In the genomic region with DNA sequence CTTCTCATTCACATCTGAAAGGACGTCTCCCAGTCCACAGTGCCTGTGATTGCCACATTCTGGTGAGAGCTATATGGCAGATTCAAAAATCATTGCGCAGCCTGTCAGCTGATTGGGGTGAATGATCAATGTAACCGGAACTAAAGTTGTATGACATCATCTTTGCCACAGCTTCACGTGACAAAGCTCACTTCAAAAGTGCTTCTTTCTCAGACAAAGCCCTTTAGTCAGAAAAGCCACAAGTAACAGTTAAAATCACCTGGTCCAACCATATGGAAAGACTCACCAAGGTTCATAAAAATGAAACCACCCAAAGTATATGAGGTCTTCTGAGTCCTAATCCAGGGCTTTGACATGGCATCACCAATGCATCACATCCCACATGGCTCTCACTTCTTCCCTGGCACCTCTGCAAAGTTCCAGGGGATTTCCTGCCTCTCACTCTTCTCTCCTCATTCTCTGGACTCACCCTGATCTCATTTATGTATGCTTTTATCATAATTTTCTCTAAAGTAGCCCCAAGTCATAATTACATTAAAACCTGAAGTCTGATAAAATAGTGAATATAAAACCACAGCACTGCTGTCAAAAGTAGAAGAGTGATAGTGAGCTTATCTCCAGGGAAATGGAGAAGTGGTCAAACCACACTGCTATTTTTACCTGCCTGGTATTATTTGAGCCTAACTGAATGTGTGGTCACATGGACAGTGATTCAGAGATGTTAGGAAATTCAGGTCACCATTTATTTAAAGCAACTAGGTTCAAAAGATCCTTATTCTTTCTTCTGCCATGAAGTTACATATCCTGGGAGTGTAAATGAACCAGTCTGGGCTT, we compare ENCODE assay signal across 8 cellular contexts.
A peak's percentile ranks its signal among the peaks of the same experiment; 100 is the strongest.
DNase-seq lines count a peak whose midpoint lies in the region; ATAC-seq, FAIRE-seq and TF ChIP-seq lines count a peak whose summit lies in the region.

No MANE protein-coding gene starts in this region.

- ATAC-seq in A549 (no peak), GM21367 (IDR thresholded peaks at IDR 0.05; ENCODE audit: unreplicated experiment) (peak; percentile 30), HG03575 (IDR thresholded peaks at IDR 0.05; ENCODE audit: extremely low read depth, insufficient number of reproducible peaks, low FRiP score, unreplicated experiment) (peak; percentile 24), foreskin keratinocyte (peak; percentile 79)
- ATAC-seq in stimulated activated memory B cell treated with anti-CD40 and anti-IgM and Interleukin-4, amounts not matched to agents 10 μg/mL and 1 μg/mL and 100 μg/mL, for 72 hours = peak; percentile 81

- CTCF ChIA-PET in A549 (lab: Yijun Ruan, JAX) = no interaction called here

- TF ChIP-seq RAD21 in A549 (conservative IDR thresholded peaks at IDR 0.05 in 1 of 2, IDR thresholded peaks at IDR 0.05 in 1 of 2) = no peak

- peak overlapping the region; percentile 98 for H3K27ac Mint-ChIP-seq in stimulated activated memory B cell treated with anti-CD40 and anti-IgM and Interleukin-4, amounts not matched to agents 10 μg/mL and 1 μg/mL and 100 μg/mL, for 72 hours

- no peak overlapping the region for H3K4me3 ChIP-seq in A549

- H3K4me1 ChIP-seq in A549 (no peaks in the 10 kb centered on the region), foreskin keratinocyte (peaks cover 6% of the 10 kb centered on the region)

- H3K27ac ChIP-seq in A549 (no peak overlapping the region), foreskin keratinocyte (no peak overlapping the region)

- no peaks in the 10 kb centered on the region for H3K27me3 ChIP-seq in foreskin keratinocyte

- FAIRE-seq in A549 (lab: Jason Lieb, UNC) = peak; percentile 18

- H3K4me2 ChIP-seq in A549 = no peak overlapping the region

- POLR2A ChIA-PET in A549 (lab: Yijun Ruan, JAX) = no interaction called here

- H3K27me3 Mint-ChIP-seq in stimulated activated memory B cell treated with anti-CD40 and anti-IgM and Interleukin-4, amounts not matched to agents 10 μg/mL and 1 μg/mL and 100 μg/mL, for 72 hours = no peaks in the 10 kb centered on the region

- H3K4me1 Mint-ChIP-seq in stimulated activated memory B cell treated with anti-CD40 and anti-IgM and Interleukin-4, amounts not matched to agents 10 μg/mL and 1 μg/mL and 100 μg/mL, for 72 hours = peaks cover 63% of the 10 kb centered on the region

- no peaks in the 10 kb centered on the region for H3K9me3 Mint-ChIP-seq in stimulated activated memory B cell treated with anti-CD40 and anti-IgM and Interleukin-4, amounts not matched to agents 10 μg/mL and 1 μg/mL and 100 μg/mL, for 72 hours

- no peaks in the 10 kb centered on the region for H3K36me3 Mint-ChIP-seq in stimulated activated memory B cell treated with anti-CD40 and anti-IgM and Interleukin-4, amounts not matched to agents 10 μg/mL and 1 μg/mL and 100 μg/mL, for 72 hours

- TF ChIP-seq POLR2A in A549 (IDR thresholded peaks at IDR 0.05; ENCODE audit: low read length) = no peak

- intact Hi-C loops in posterior vena cava (cut with DNase I) = no loop called here

- TF ChIP-seq CTCF in A549 (IDR thresholded peaks at IDR 0.05) (no peak), foreskin keratinocyte (conservative IDR thresholded peaks at IDR 0.05) (no peak)

- H3K9me3 ChIP-seq in A549 = no peaks in the 10 kb centered on the region

- DNase-seq in A549 (ENCODE audit: low read depth in 1 of 2, low spot score in 1 of 2) (no peak), foreskin keratinocyte (peak; percentile 42 to 74), DMS53 (lab: John Stamatoyannopoulos, UW) (no peak), posterior vena cava (ENCODE audit: low spot score) (no peak)
- DNase-seq in activated CD4-positive, alpha-beta T cell treated with anti-CD3 and anti-CD28 coated beads for 48 hours = peak; percentile 70

- no peak for TF ChIP-seq EP300 in A549 (IDR thresholded peaks at IDR 0.05)

- peak overlapping the region; percentile 64 for H3K4me3 Mint-ChIP-seq in stimulated activated memory B cell treated with anti-CD40 and anti-IgM and Interleukin-4, amounts not matched to agents 10 μg/mL and 1 μg/mL and 100 μg/mL, for 72 hours

- WGBS in A549 (ENCODE audit: missing lambda C conversion rate) = 71% methylated on average over 4 of the region's 4 CpGs

TF ChIP-seq in A549, 52 proteins besides CTCF, POLR2A, EP300 and RAD21:
- no peak for TF ChIP-seq MAFK (IDR thresholded peaks at IDR 0.05; ENCODE audit: partially characterized antibody)
- TF ChIP-seq, protein P1, sequence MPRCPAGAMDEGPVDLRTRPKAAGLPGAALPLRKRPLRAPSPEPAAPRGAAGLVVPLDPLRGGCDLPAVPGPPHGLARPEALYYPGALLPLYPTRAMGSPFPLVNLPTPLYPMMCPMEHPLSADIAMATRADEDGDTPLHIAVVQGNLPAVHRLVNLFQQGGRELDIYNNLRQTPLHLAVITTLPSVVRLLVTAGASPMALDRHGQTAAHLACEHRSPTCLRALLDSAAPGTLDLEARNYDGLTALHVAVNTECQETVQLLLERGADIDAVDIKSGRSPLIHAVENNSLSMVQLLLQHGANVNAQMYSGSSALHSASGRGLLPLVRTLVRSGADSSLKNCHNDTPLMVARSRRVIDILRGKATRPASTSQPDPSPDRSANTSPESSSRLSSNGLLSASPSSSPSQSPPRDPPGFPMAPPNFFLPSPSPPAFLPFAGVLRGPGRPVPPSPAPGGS (IDR thresholded peaks at IDR 0.05) = no peak
- TF ChIP-seq CBX2 (IDR thresholded peaks at IDR 0.05; ENCODE audit: borderline replicate concordance, low read depth) = no peak
TF ChIP-seq in A549: peak in this region for 0.

Comparison
In these comparisons a context has a peak if more than half of its experiments do, and no peak if none do; other contexts are left out.
1. ATAC-seq: peak in GM21367 (single experiment), HG03575 (single experiment), foreskin keratinocyte (single experiment) and stimulated activated memory B cell treated with anti-CD40 and anti-IgM and Interleukin-4, amounts not matched to agents 10 μg/mL and 1 μg/mL and 100 μg/mL, for 72 hours (single experiment); none in A549 (0 of 2).
2. DNase-seq: peak in activated CD4-positive, alpha-beta T cell treated with anti-CD3 and anti-CD28 coated beads for 48 hours (single experiment) and foreskin keratinocyte (2 of 2); none in A549 (0 of 2), DMS53 (single experiment) and posterior vena cava (single experiment).